Comparison of ENCODE assay signal across 1 cellular context in genomic region chr22:38201371-38201717, GRCh38.
TF ChIP-seq lines count a peak whose summit lies in the region.

No MANE protein-coding gene starts in this region.

TF ChIP-seq in H1, 55 proteins besides CTCF, POLR2A, EP300 and RAD21:
- no peak for TF ChIP-seq HDAC2 (IDR thresholded peaks at IDR 0.05; ENCODE audit: borderline replicate concordance in 1 of 2, low read depth in 2 of 2, low read length in 2 of 2)
- TF ChIP-seq CTBP2 (IDR thresholded peaks at IDR 0.05; ENCODE audit: borderline replicate concordance, insufficient read depth, insufficient read length, low read length), result no peak
- no peak for TF ChIP-seq SRF (IDR thresholded peaks at IDR 0.05; ENCODE audit: low read depth, low read length)
- no peak for TF ChIP-seq JUN (IDR thresholded peaks at IDR 0.05; ENCODE audit: low read depth, low read length)
- no peak for TF ChIP-seq CEBPB (IDR thresholded peaks at IDR 0.05; ENCODE audit: low read depth, low read length)
